9 cellular contexts compared by ENCODE assay signal in the genomic region with DNA sequence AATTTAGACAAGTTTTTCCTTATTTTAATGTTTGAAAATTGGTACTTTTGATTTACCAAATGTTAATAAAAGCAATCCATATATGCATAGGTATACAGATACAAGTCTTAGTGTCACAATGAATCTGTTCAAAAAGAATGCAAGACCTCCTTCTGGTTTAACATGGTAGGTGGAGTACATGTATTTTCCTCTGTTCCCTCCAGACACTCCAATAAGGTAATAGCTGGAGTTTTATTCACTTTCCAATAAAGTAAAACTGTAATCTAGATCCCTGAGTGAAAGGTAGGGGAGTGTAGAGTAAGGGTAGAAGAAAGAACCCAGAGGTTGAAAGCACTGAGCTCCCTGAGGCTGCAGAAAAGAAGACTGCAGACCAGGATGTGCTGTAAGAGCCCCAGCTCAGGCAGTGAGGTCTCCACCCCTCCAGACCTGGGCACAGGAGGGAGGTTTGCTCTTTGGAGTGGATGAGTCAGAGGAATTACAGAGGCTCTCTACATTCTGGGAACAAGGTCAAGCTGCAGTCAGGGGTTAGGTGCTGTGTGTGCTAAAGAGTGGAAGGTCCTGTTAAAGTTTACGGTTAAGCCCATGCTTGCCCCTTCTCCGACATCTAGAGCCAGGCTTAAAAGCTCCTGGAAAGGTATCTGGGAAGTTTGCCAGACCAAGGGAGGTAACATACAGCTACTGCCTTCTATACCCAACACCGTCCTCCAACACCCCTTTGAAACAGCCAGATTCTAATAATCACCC. TPM values are rescaled to one million over a fixed set of nuclear protein-coding genes. Genes with fewer than 3 reads are reported as not detected.
DNase-seq lines count a peak whose midpoint lies in the region; ATAC-seq and TF ChIP-seq lines count a peak whose summit lies in the region.
"Had no signal": no experiment of that assay in that cellular context is flagged by ENCODE, and none has a peak within 500 bp of the region (broad histone marks: within the 10 kb centered on the region; RNA-seq: fewer than 3 reads in every experiment).

No MANE protein-coding gene starts in this region.

- H2BK120ac ChIP-seq in trophoblast cell (ENCODE audit: insufficient read depth, low read length, poor library complexity), result no peak overlapping the region

- no peak for TF ChIP-seq CTCF in GM23338 (conservative IDR thresholded peaks at IDR 0.05; ENCODE audit: low read depth in 2 of 2)
- TF ChIP-seq CTCF in epithelial cell of esophagus (IDR thresholded peaks at IDR 0.05; ENCODE audit: insufficient read depth, low read depth, low read length, missing control alignments), result no peak

- no peak overlapping the region for H2AFZ ChIP-seq in GM23338
- H2AFZ ChIP-seq in trophoblast cell (ENCODE audit: insufficient read depth, low read length, poor library complexity), result no peak overlapping the region

- no peak overlapping the region for H3K4ac ChIP-seq in trophoblast cell (ENCODE audit: low read depth, low read length)

- no peak overlapping the region for H3K23ac ChIP-seq in trophoblast cell (ENCODE audit: low read length)

- no peaks in the 10 kb centered on the region for H4K20me1 ChIP-seq in GM23338 (replicated peaks; ENCODE audit: insufficient read depth)

- H3K4me3 ChIP-seq in GM23338 (no peak overlapping the region), epithelial cell of esophagus (ENCODE audit: low read length) (no peak overlapping the region), trophoblast cell (ENCODE audit: low read depth, low read length) (no peak overlapping the region)
- H3K4me3 ChIP-seq: heart left ventricle had no signal

- H3K9me3 Mint-ChIP-seq in GM23338, result no peaks in the 10 kb centered on the region

- H3K79me1 ChIP-seq in trophoblast cell (ENCODE audit: low read length), result no peaks in the 10 kb centered on the region

- H3K4me2 ChIP-seq in GM23338 (no peak overlapping the region), trophoblast cell (ENCODE audit: low read length) (peak overlapping the region; percentile 1)

- H3K9me3 ChIP-seq in trophoblast cell (ENCODE audit: insufficient read depth, low read depth, low read length), result no peaks in the 10 kb centered on the region

- no peaks in the 10 kb centered on the region for H3K27me3 ChIP-seq in GM23338 (ENCODE audit: insufficient read depth)
- H3K27me3 ChIP-seq in trophoblast cell (ENCODE audit: insufficient read depth, low read length), result no peaks in the 10 kb centered on the region
- H3K27me3 ChIP-seq: heart left ventricle had no signal

- no peak overlapping the region for H3K18ac ChIP-seq in trophoblast cell (ENCODE audit: low read length)

- H3K9me2 ChIP-seq in GM23338 (ENCODE audit: insufficient read depth), result peaks cover 8% of the 10 kb centered on the region; the same call in 1 of the 2 replicates

- peaks cover 21% of the 10 kb centered on the region for H3K4me1 Mint-ChIP-seq in GM23338

- H3K36me3 ChIP-seq in GM23338 (ENCODE audit: insufficient read depth) (no peaks in the 10 kb centered on the region), trophoblast cell (ENCODE audit: control insufficient read depth in 1 of 2, insufficient read depth in 2 of 2, low read length in 2 of 2) (no peaks in the 10 kb centered on the region)

- H2BK12ac ChIP-seq in trophoblast cell (ENCODE audit: low read length), result no peak overlapping the region

- no peaks in the 10 kb centered on the region for H3K36me3 Mint-ChIP-seq in GM23338 (ENCODE audit: low read depth)

- no peak overlapping the region for H2BK5ac ChIP-seq in trophoblast cell (ENCODE audit: low read depth, low read length, poor library complexity)

- no peak overlapping the region for H3K9ac ChIP-seq in trophoblast cell (ENCODE audit: low read length)

- H4K8ac ChIP-seq in trophoblast cell (ENCODE audit: low read depth, low read length), result no peak overlapping the region

- H3K79me2 ChIP-seq in GM23338 (replicated peaks; ENCODE audit: insufficient read depth), result no peaks in the 10 kb centered on the region
- H3K79me2 ChIP-seq in trophoblast cell (ENCODE audit: control insufficient read depth, insufficient read depth, low read length, poor library complexity), result no peaks in the 10 kb centered on the region

- no peak overlapping the region for H4K91ac ChIP-seq in trophoblast cell (ENCODE audit: low read depth, low read length)

- ATAC-seq in GM23338, result peak; percentile 94
- ATAC-seq in GM21381 (IDR thresholded peaks at IDR 0.05; ENCODE audit: unreplicated experiment), result no peak
- ATAC-seq in GM18519 (IDR thresholded peaks at IDR 0.05; ENCODE audit: low FRiP score, unreplicated experiment), result no peak

- peaks cover 4% of the 10 kb centered on the region; the same call in 1 of the 2 replicates for H3K4me1 ChIP-seq in GM23338 (ENCODE audit: insufficient read depth)
- peaks cover 0 to 3% of the 10 kb centered on the region in 2 experiments for H3K4me1 ChIP-seq in trophoblast cell (ENCODE audit: control insufficient read depth in 1 of 2, insufficient read depth in 2 of 2, low read length in 2 of 2)

- no CpG with 5 or more reads among the region's 3 CpGs for WGBS in trophoblast cell (ENCODE audit: extremely low coverage, insufficient coverage, insufficient read length)

- H3K27ac ChIP-seq in GM23338 (ENCODE audit: low read depth) (no peak overlapping the region), trophoblast cell (ENCODE audit: low read depth, low read length) (no peak overlapping the region)
- H3K27ac ChIP-seq: heart left ventricle had no signal

- peak; percentile 36 for DNase-seq in GM23338 (ENCODE audit: low spot score)
- DNase-seq in NCI-H226, result peak; percentile 81
- DNase-seq in epithelial cell of esophagus (ENCODE audit: low read depth), result peak; percentile 56
- peak; percentile 57 to 64 for DNase-seq in trophoblast cell
- DNase-seq in NK-92 (lab: John Stamatoyannopoulos, UW; ENCODE audit: unreplicated experiment), result no peak
- DNase-seq: heart left ventricle, occipital lobe had no signal

- H3K4me3 Mint-ChIP-seq in GM23338, result no peak overlapping the region

- H3F3A ChIP-seq in GM23338 (replicated peaks; ENCODE audit: low read depth), result no peaks in the 10 kb centered on the region

- no peak overlapping the region for H2AK5ac ChIP-seq in trophoblast cell (ENCODE audit: low read length)

- peak overlapping the region; percentile 35 for H3K27ac Mint-ChIP-seq in GM23338

- peaks cover 2% of the 10 kb centered on the region for H3K27me3 Mint-ChIP-seq in GM23338 (ENCODE audit: insufficient read depth, low read depth, poor library complexity)

- no peak overlapping the region for H4K12ac ChIP-seq in trophoblast cell (ENCODE audit: low read depth, low read length)

- H3K14ac ChIP-seq in trophoblast cell (ENCODE audit: low read length), result no peak overlapping the region

TF ChIP-seq in GM23338, 12 proteins besides CTCF, POLR2A, EP300 and RAD21:
- TF ChIP-seq, protein P1, sequence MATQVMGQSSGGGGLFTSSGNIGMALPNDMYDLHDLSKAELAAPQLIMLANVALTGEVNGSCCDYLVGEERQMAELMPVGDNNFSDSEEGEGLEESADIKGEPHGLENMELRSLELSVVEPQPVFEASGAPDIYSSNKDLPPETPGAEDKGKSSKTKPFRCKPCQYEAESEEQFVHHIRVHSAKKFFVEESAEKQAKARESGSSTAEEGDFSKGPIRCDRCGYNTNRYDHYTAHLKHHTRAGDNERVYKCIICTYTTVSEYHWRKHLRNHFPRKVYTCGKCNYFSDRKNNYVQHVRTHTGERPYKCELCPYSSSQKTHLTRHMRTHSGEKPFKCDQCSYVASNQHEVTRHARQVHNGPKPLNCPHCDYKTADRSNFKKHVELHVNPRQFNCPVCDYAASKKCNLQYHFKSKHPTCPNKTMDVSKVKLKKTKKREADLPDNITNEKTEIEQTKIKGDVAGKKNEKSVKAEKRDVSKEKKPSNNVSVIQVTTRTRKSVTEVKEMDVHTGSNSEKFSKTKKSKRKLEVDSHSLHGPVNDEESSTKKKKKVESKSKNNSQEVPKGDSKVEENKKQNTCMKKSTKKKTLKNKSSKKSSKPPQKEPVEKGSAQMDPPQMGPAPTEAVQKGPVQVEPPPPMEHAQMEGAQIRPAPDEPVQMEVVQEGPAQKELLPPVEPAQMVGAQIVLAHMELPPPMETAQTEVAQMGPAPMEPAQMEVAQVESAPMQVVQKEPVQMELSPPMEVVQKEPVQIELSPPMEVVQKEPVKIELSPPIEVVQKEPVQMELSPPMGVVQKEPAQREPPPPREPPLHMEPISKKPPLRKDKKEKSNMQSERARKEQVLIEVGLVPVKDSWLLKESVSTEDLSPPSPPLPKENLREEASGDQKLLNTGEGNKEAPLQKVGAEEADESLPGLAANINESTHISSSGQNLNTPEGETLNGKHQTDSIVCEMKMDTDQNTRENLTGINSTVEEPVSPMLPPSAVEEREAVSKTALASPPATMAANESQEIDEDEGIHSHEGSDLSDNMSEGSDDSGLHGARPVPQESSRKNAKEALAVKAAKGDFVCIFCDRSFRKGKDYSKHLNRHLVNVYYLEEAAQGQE (IDR thresholded peaks at IDR 0.05; ENCODE audit: unreplicated experiment), result no peak
- TF ChIP-seq CREB1 (CRISPR knock-in tag; IDR thresholded peaks at IDR 0.05; ENCODE audit: low read depth) (no peak), POLR2AphosphoS5 (IDR thresholded peaks at IDR 0.05; ENCODE audit: low read depth) (no peak)

RNA-seq across cellular contexts. Expression of a gene that starts 27.6 kb away (rescaled TPM):
- total RNA-seq in GM23338 (2014; rRNA removed; shearing (Covaris generic)), result 43.2 and 47.4 TPM in 2 replicates
- polyA plus RNA-seq in GM23338 (2016; fragmentation: Nextera tagmentation; extraction: Ambion mirVana), result 15.1 and 16.3 TPM in 2 replicates
- polyA plus RNA-seq in trophoblast cell (2013), result 29.8 and 30.6 TPM in 2 replicates
